In the genomic region with DNA sequence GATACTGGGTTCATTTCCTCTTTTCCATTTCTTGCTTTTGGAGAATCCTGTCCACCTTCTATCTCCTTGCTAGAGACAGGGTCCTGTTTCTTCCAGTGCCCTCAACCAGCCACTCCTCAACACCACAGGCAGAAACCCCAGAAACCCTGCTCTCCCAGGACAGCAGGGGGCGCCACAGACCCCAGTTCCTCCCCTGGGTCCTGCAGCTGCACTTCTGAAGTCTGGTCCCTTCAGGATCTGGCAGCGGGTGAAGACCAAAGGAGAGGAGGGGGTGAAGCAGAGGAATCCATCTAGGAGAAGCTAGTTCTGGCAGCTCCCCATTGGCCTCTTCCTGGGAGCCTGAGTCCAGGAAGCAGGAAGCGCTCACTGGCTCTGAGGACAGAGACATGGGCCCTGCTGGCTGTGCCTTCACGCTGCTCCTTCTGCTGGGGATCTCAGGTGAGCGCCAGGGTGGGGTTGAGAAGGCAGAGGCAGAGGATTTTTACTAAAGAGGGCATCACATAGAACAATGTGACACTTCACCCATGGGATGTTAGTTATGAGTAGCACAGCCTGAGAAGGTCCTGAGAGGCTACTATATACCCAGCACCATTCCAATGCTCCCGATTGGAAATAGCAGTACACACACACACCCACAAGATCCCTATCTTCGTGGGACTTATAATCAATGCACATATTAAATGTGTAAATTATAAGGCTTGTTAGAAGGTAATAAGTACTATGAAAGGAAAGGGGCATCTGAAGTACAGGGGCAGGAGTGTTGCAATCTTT, we compare ENCODE assay signal across 8 cellular contexts. TPM values are rescaled to one million over a fixed set of nuclear protein-coding genes. Genes with fewer than 3 reads are reported as not detected.
DNase-seq lines count a peak whose midpoint lies in the region; FAIRE-seq and TF ChIP-seq lines count a peak whose summit lies in the region.

A gene with protein sequence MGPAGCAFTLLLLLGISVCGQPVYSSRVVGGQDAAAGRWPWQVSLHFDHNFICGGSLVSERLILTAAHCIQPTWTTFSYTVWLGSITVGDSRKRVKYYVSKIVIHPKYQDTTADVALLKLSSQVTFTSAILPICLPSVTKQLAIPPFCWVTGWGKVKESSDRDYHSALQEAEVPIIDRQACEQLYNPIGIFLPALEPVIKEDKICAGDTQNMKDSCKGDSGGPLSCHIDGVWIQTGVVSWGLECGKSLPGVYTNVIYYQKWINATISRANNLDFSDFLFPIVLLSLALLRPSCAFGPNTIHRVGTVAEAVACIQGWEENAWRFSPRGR (plus strand): TSS at position 375 of the 771 bp plus-strand sequence. CDS start 12 bp downstream, at position 387.

- H3K27me3 ChIP-seq in A673 (replicated peaks; ENCODE audit: insufficient read depth, low read depth, low read length, poor library complexity) (no peaks in the 10 kb centered on the region), bronchial epithelial cell (ENCODE audit: control insufficient read depth, insufficient read depth, low read length) (no peaks in the 10 kb centered on the region)

- intact Hi-C loops in A673 (cut with micrococcal nuclease; ENCODE audit: unreplicated experiment) = loop anchor here (2.0 to 5.0 kb wide), 2 partner anchors 86 to 335 kb away; no protein-coding TSS in a partner anchor

- no peak within 1 kb of the TSS for H3K27ac ChIP-seq in A673 (ENCODE audit: low read depth, low read length, poor library complexity, severe bottlenecking)

- no peaks in the 10 kb centered on the region for H3K36me3 ChIP-seq in A673 (ENCODE audit: insufficient read depth, low read length, poor library complexity, severe bottlenecking)
- H3K36me3 ChIP-seq in bronchial epithelial cell (ENCODE audit: control insufficient read depth, insufficient read depth, low read length) = no peaks in the 10 kb centered on the region

- no peak within 1 kb of the TSS for H3K4me3 ChIP-seq in A673 (ENCODE audit: low read depth, low read length, poor library complexity, severe bottlenecking)
- H3K4me3 ChIP-seq in bronchial epithelial cell (ENCODE audit: low read depth, low read length) = no peak within 1 kb of the TSS

- no peaks in the 10 kb centered on the region for H3K9me3 ChIP-seq in A673 (ENCODE audit: low read depth, low read length, poor library complexity, severe bottlenecking)

- no peak for TF ChIP-seq POLR2A in GM12892 (IDR thresholded peaks at IDR 0.05; ENCODE audit: low read depth, low read length)

- H3K4me1 ChIP-seq in A673 (ENCODE audit: insufficient read depth, low read length, poor library complexity, severe bottlenecking) = no peaks in the 10 kb centered on the region

- no TSS peak for BruUV-seq in A673 (replicated peaks; lab: Mats Ljungman, UMichigan)

- CTCF ChIA-PET in A673 (lab: Charles Lee) = interaction anchor here (1.5 kb wide), 1 partner anchor 327 kb away, joined by 9 read pairs; no protein-coding TSS in a partner anchor

- TF ChIP-seq CTCF in A673 (conservative IDR thresholded peaks at IDR 0.05; ENCODE audit: low read depth, low read length) (peak; percentile 89), bronchial epithelial cell (IDR thresholded peaks at IDR 0.05; ENCODE audit: insufficient read depth, low read length, severe bottlenecking) (peak; percentile 88)

- DNase-seq in A673 (ENCODE audit: low spot score) = peak; percentile 74
- DNase-seq in GM12892 (ENCODE audit: insufficient read length) = peak; percentile 24
- DNase-seq in HuH-7 (ENCODE audit: low spot score) = peak; percentile 64
- peak in 3 of 5 donors; percentile 6 to 20 (median 6) for DNase-seq in T-helper 1 cell
- peak; percentile 39 for DNase-seq in bronchial epithelial cell (ENCODE audit: low read depth)
- DNase-seq in kidney glomerular epithelial cell (lab: John Stamatoyannopoulos, UW) = peak; percentile 45
- DNase-seq in stimulated activated CD4-positive, alpha-beta T cell treated with anti-CD3 and anti-CD28 coated beads, Interleukin-4, amount 100 ng/mL, for 48 hours (ENCODE audit: low read depth in 2 of 2) = peak; percentile 48 to 62
- no peak for DNase-seq in T1000 (lab: John Stamatoyannopoulos, UW)

- FAIRE-seq in GM12892 (lab: Jason Lieb, UNC) (no peak), bronchial epithelial cell (lab: Jason Lieb, UNC) (no peak)

- POLR2A ChIA-PET in A673 (lab: Charles Lee; ENCODE audit: low non-redundant PET) = no interaction called here

RNA-seq across cellular contexts. Expression of the gene that starts here (rescaled TPM):
- total RNA-seq in A673 (2021) (not detected in 2 replicates), bronchial epithelial cell (not detected in 2 replicates)
- not detected for polyA plus RNA-seq in GM12892 (2012; ENCODE audit: missing spikeins)

Comparison
In these comparisons a context has a peak if more than half of its experiments do, and no peak if none do; other contexts are left out.
1. Peak in DNase-seq in A673; RNA of the gene not detected or under 1 TPM.
2. Peak in DNase-seq in bronchial epithelial cell; RNA of the gene not detected or under 1 TPM.